In the genomic region with DNA sequence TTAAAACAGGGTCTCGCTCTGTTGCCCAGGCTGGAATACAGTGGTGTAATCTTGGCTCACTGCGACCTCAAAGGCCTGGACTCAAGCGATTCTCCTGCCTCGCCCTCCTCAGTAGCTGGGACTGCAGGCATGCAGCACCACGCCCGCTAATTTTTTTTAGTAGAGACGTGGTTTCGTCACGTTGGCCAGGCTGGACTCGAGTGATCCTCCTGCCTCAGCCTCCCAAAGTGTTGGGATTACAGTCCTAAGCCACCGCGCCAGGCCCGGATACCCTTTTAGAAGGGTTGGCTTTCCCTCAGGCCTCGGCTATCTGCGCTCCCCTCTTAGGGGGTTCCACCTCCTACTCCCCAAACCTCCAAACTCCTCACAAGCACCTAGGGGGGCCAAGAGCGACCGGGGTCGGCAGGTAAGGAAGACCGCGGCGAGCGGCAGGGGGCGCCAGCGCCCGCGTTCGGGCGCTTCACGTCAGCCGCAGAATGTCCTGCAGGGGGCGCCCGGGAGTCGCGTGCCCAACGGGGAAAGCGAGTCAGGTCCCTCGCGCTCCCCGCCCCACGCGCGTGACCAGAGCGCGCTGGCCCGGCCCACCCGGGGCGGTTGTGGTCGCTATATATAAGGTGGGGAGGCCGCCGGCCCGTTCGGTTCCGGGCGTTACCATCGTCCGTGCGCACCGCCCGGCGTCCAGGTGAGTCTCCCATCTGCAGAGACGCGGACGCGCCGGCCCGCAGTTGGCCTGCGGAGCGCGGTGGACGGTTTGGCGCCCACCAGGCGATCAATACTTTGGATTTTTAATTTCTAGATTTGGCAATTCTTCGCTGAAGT, we compare ENCODE assay signal across 8 cellular contexts. TPM values are rescaled to one million over a fixed set of nuclear protein-coding genes. Genes with fewer than 3 reads are reported as not detected.
DNase-seq lines count a peak whose midpoint lies in the region; ATAC-seq and TF ChIP-seq lines count a peak whose summit lies in the region.

No MANE protein-coding gene starts in this region.

- H3K9ac ChIP-seq in stomach smooth muscle (ENCODE audit: low read length in 2 of 2), result no peak overlapping the region

- CTCF ChIA-PET in GM10248 (lab: Yijun Ruan, JAX), result interaction anchor here (0.6 to 5.6 kb wide), 43 partner anchors 9 to 266 kb away, joined by 3 to 120 read pairs (median 5); partner anchors contain the start of gene BLOC1S6

- peak; percentile 98 for TF ChIP-seq CTCF in GM10248 (IDR thresholded peaks at IDR 0.05; ENCODE audit: control extremely low read depth, extremely low read depth, low read depth, missing control alignments)
- peak; percentile 95 for TF ChIP-seq CTCF in fibroblast of the aortic adventitia (IDR thresholded peaks at IDR 0.05; ENCODE audit: insufficient read depth, low read length)
- peak; percentile 100 for TF ChIP-seq CTCF in nephron progenitor cell (IDR thresholded peaks at IDR 0.05)

- H3K36me3 ChIP-seq in stomach smooth muscle (ENCODE audit: control insufficient read depth in 2 of 2, insufficient read depth in 2 of 2, low read length in 2 of 2), result no peaks in the 10 kb centered on the region

- H3K9me3 Mint-ChIP-seq in activated T-helper 1 cell treated with anti-CD3 and anti-CD28 coated beads, Interleukin-12 subunit alpha, Interleukin-12 subunit beta, Interleukin-2, Interleukin-4 antibody, amounts not matched to agents 30 ng/mL and 10 ng/mL and 1 ng/mL, durations not matched to agents 14 hours and 24 hours and 36 hours, result no peaks in the 10 kb centered on the region
- H3K9me3 Mint-ChIP-seq in nephron progenitor cell, result no peaks in the 10 kb centered on the region

- H3K4me3 ChIP-seq in fibroblast of the aortic adventitia (ENCODE audit: low read depth, low read length) (peak overlapping the region; percentile 64), stomach smooth muscle (ENCODE audit: low read length in 2 of 2) (peak overlapping the region; percentile 49 to 61)

- POLR2A ChIA-PET in GM10248 (lab: Yijun Ruan, JAX), result no interaction called here

- ATAC-seq in HG02642 (IDR thresholded peaks at IDR 0.05; ENCODE audit: poor library complexity, unreplicated experiment) (peak; percentile 83), HG03469 (IDR thresholded peaks at IDR 0.05; ENCODE audit: unreplicated experiment) (no peak)

- H3K27me3 ChIP-seq in stomach smooth muscle (ENCODE audit: control insufficient read depth in 1 of 2, insufficient read depth in 2 of 2, low read length in 2 of 2), result peaks cover 0 to 2% of the 10 kb centered on the region in 2 donors

- H3K4me1 ChIP-seq in stomach smooth muscle (ENCODE audit: control insufficient read depth, insufficient read depth, low read length), result peaks cover 3% of the 10 kb centered on the region

- H3K27me3 Mint-ChIP-seq in activated T-helper 1 cell treated with anti-CD3 and anti-CD28 coated beads, Interleukin-12 subunit alpha, Interleukin-12 subunit beta, Interleukin-2, Interleukin-4 antibody, amounts not matched to agents 30 ng/mL and 10 ng/mL and 1 ng/mL, durations not matched to agents 14 hours and 24 hours and 36 hours (ENCODE audit: insufficient read depth), result peaks cover 34% of the 10 kb centered on the region
- H3K27me3 Mint-ChIP-seq in nephron progenitor cell (ENCODE audit: low read depth, poor library complexity), result peaks cover 55% of the 10 kb centered on the region

- H3K36me3 Mint-ChIP-seq in activated T-helper 1 cell treated with anti-CD3 and anti-CD28 coated beads, Interleukin-12 subunit alpha, Interleukin-12 subunit beta, Interleukin-2, Interleukin-4 antibody, amounts not matched to agents 30 ng/mL and 10 ng/mL and 1 ng/mL, durations not matched to agents 14 hours and 24 hours and 36 hours (ENCODE audit: low read depth), result no peaks in the 10 kb centered on the region
- no peaks in the 10 kb centered on the region for H3K36me3 Mint-ChIP-seq in nephron progenitor cell (ENCODE audit: low read depth)

- H3K27ac ChIP-seq in stomach smooth muscle (ENCODE audit: low read length), result no peak overlapping the region

- intact Hi-C loops in activated T-helper 1 cell treated with anti-CD3 and anti-CD28 coated beads, Interleukin-12 subunit alpha, Interleukin-12 subunit beta, Interleukin-2, Interleukin-4 antibody, amounts not matched to agents 30 ng/mL and 10 ng/mL and 1 ng/mL, durations not matched to agents 14 hours and 24 hours and 36 hours (cut with micrococcal nuclease), result loop anchor here (1.0 kb wide), 3 partner anchors 27 to 184 kb away; partner anchors contain the start of gene SLC30A4

- H3K9me3 ChIP-seq in stomach smooth muscle (ENCODE audit: control insufficient read depth in 2 of 2, low read length in 2 of 2), result no peaks in the 10 kb centered on the region

- peak; percentile 90 for DNase-seq in GM10248 (ENCODE audit: extremely low spot score)
- DNase-seq in NK-92 treated with Interleukin-12 subunit alpha and Interleukin-12 subunit beta, amount 100 ng/mL, for 24 hours (lab: John Stamatoyannopoulos, UW), result peak; percentile 65
- peak; percentile 82 for DNase-seq in activated T-helper 1 cell treated with anti-CD3 and anti-CD28 coated beads, Interleukin-12 subunit alpha, Interleukin-12 subunit beta, Interleukin-2, Interleukin-4 antibody, amounts not matched to agents 30 ng/mL and 10 ng/mL and 1 ng/mL, durations not matched to agents 14 hours and 24 hours and 36 hours (ENCODE audit: low spot score)
- DNase-seq in fibroblast of the aortic adventitia (ENCODE audit: low read depth), result peak; percentile 51
- peak; percentile 89 for DNase-seq in nephron progenitor cell

- H3K4me3 Mint-ChIP-seq in activated T-helper 1 cell treated with anti-CD3 and anti-CD28 coated beads, Interleukin-12 subunit alpha, Interleukin-12 subunit beta, Interleukin-2, Interleukin-4 antibody, amounts not matched to agents 30 ng/mL and 10 ng/mL and 1 ng/mL, durations not matched to agents 14 hours and 24 hours and 36 hours, result peak overlapping the region; percentile 75
- peak overlapping the region; percentile 69 for H3K4me3 Mint-ChIP-seq in nephron progenitor cell

- H3K27ac Mint-ChIP-seq in activated T-helper 1 cell treated with anti-CD3 and anti-CD28 coated beads, Interleukin-12 subunit alpha, Interleukin-12 subunit beta, Interleukin-2, Interleukin-4 antibody, amounts not matched to agents 30 ng/mL and 10 ng/mL and 1 ng/mL, durations not matched to agents 14 hours and 24 hours and 36 hours, result no peak overlapping the region
- no peak overlapping the region for H3K27ac Mint-ChIP-seq in nephron progenitor cell

- H3K4me1 Mint-ChIP-seq in activated T-helper 1 cell treated with anti-CD3 and anti-CD28 coated beads, Interleukin-12 subunit alpha, Interleukin-12 subunit beta, Interleukin-2, Interleukin-4 antibody, amounts not matched to agents 30 ng/mL and 10 ng/mL and 1 ng/mL, durations not matched to agents 14 hours and 24 hours and 36 hours (ENCODE audit: low read depth), result no peaks in the 10 kb centered on the region
- peaks cover 3% of the 10 kb centered on the region for H3K4me1 Mint-ChIP-seq in nephron progenitor cell

RNA-seq across cellular contexts. Expression of gene GATM, which starts 51.8 kb away (rescaled TPM):
- 0.86 and 1.0 TPM in 2 replicates for total RNA-seq in activated T-helper 1 cell treated with anti-CD3 and anti-CD28 coated beads, Interleukin-12 subunit alpha, Interleukin-12 subunit beta, Interleukin-2, Interleukin-4 antibody, amounts not matched to agents 30 ng/mL and 10 ng/mL and 1 ng/mL, durations not matched to agents 14 hours and 24 hours and 36 hours
- 0.18 and 0.57 TPM in 2 replicates for total RNA-seq in fibroblast of the aortic adventitia (ENCODE audit: low replicate concordance)
